In genomic region chr2:105797298-105797819, GRCh38 we compare ENCODE assay signal across 8 cellular contexts. TPM values are rescaled to one million over a fixed set of nuclear protein-coding genes. Genes with fewer than 3 reads are reported as not detected.
DNase-seq lines count a peak whose midpoint lies in the region; ATAC-seq, FAIRE-seq and TF ChIP-seq lines count a peak whose summit lies in the region.

No MANE protein-coding gene starts in this region.

- ATAC-seq in GM19043 (IDR thresholded peaks at IDR 0.05; ENCODE audit: low read depth, unreplicated experiment) (peak; percentile 44), HG03280 (IDR thresholded peaks at IDR 0.05; ENCODE audit: unreplicated experiment) (peak; percentile 41), WTC11 (peak; percentile 59), upper lobe of right lung (peak; percentile 52)

- no peaks in the 10 kb centered on the region for H3K27me3 ChIP-seq in BLaER1 treated with 17β-estradiol and CSF1 and Interleukin-3, amounts not matched to agents 10 nM and 100 nM
- no peaks in the 10 kb centered on the region for H3K27me3 ChIP-seq in upper lobe of right lung

- peaks cover 0 to 1% (median 0%) of the 10 kb centered on the region in 11 experiments; a peak in 3 of 22 replicates for H4K20me1 ChIP-seq in BLaER1 treated with 17β-estradiol and CSF1 and Interleukin-3, amounts not matched to agents 10 nM and 100 nM

- H3K36me3 Mint-ChIP-seq in WTC11 (no peaks in the 10 kb centered on the region; the same call in 1 of the 2 replicates), immature natural killer cell (peaks cover 0 to 13% (median 6%) of the 10 kb centered on the region in 3 donors)

- peaks cover 0 to 37% (median 20%) of the 10 kb centered on the region in 11 experiments; a peak in 13 of 22 replicates for H3K9me3 ChIP-seq in BLaER1 treated with 17β-estradiol and CSF1 and Interleukin-3, amounts not matched to agents 10 nM and 100 nM (replicated peaks in 1 of 11)
- no peaks in the 10 kb centered on the region for H3K9me3 ChIP-seq in upper lobe of right lung

- peak overlapping the region; percentile 80 to 99 (median 95) for H3K4me2 ChIP-seq in BLaER1 treated with 17β-estradiol and CSF1 and Interleukin-3, amounts not matched to agents 10 nM and 100 nM

- TF ChIP-seq CTCF in WTC11 (IDR thresholded peaks at IDR 0.05), result no peak
- no peak for TF ChIP-seq CTCF in upper lobe of right lung (IDR thresholded peaks at IDR 0.05)

- FAIRE-seq in urothelium cell line (lab: Jason Lieb, UNC), result no peak

- H3K9me3 Mint-ChIP-seq in WTC11 (peaks cover 5% of the 10 kb centered on the region; the same call in 1 of the 2 replicates), immature natural killer cell (no peaks in the 10 kb centered on the region)

- CTCF ChIA-PET in WTC11 (lab: Charles Lee), result interaction anchor here (0.8 kb wide), 1 partner anchor 28 kb away, joined by 3 read pairs; no protein-coding TSS in a partner anchor

- DNase-seq in WTC11 (ENCODE audit: low spot score) (no peak), immature natural killer cell (peak; percentile 76 to 80 (median 78)), upper lobe of right lung (no peak), NCI-H187 (lab: John Stamatoyannopoulos, UW) (no peak), urothelium cell line (ENCODE audit: low spot score) (no peak)

- peaks cover 0 to 45% (median 27%) of the 10 kb centered on the region in 11 experiments; a peak in 19 of 22 replicates for H3K36me3 ChIP-seq in BLaER1 treated with 17β-estradiol and CSF1 and Interleukin-3, amounts not matched to agents 10 nM and 100 nM
- H3K36me3 ChIP-seq in upper lobe of right lung, result no peaks in the 10 kb centered on the region

- POLR2A ChIA-PET in WTC11 (lab: Charles Lee), result interaction anchor here (0.8 kb wide), 1 partner anchor 28 kb away, joined by 3 read pairs; no protein-coding TSS in a partner anchor

- peak overlapping the region; percentile 50 to 88 (median 85); a peak in 21 of 22 replicates for H3K9ac ChIP-seq in BLaER1 treated with 17β-estradiol and CSF1 and Interleukin-3, amounts not matched to agents 10 nM and 100 nM

- H3K27ac ChIP-seq in BLaER1 treated with 17β-estradiol and CSF1 and Interleukin-3, amounts not matched to agents 10 nM and 100 nM, result peak overlapping the region; percentile 49 to 100 (median 98)
- peak overlapping the region; percentile 24 for H3K27ac ChIP-seq in upper lobe of right lung

- H3K27me3 Mint-ChIP-seq in WTC11 (ENCODE audit: low read depth) (no peaks in the 10 kb centered on the region), immature natural killer cell (ENCODE audit: low read depth in 3 of 3) (peaks cover 0 to 19% (median 7%) of the 10 kb centered on the region in 3 donors)

- peaks cover 69% of the 10 kb centered on the region for H3K4me1 Mint-ChIP-seq in WTC11
- peaks cover 92 to 96% of the 10 kb centered on the region in 2 donors for H3K4me1 Mint-ChIP-seq in immature natural killer cell

- peaks cover 95 to 100% (median 100%) of the 10 kb centered on the region in 10 experiments for H3K4me1 ChIP-seq in BLaER1 treated with 17β-estradiol and CSF1 and Interleukin-3, amounts not matched to agents 10 nM and 100 nM
- H3K4me1 ChIP-seq in upper lobe of right lung, result peaks cover 53% of the 10 kb centered on the region

- intact Hi-C loops in upper lobe of right lung (cut with DNase I), result no loop called here

- H3K27ac Mint-ChIP-seq in WTC11, result peak overlapping the region; percentile 63
- H3K27ac Mint-ChIP-seq in immature natural killer cell, result peak overlapping the region; percentile 94 to 99 (median 98)

- peak overlapping the region; percentile 10 to 61 (median 47); a peak in 15 of 20 replicates for H3K4me3 ChIP-seq in BLaER1 treated with 17β-estradiol and CSF1 and Interleukin-3, amounts not matched to agents 10 nM and 100 nM
- H3K4me3 ChIP-seq in upper lobe of right lung, result no peak overlapping the region

- no peak overlapping the region for H3K4me3 Mint-ChIP-seq in WTC11
- H3K4me3 Mint-ChIP-seq in immature natural killer cell, result peak overlapping the region; percentile 80 to 88 (median 84)

TF ChIP-seq in WTC11, 78 proteins besides CTCF, POLR2A, EP300 and RAD21:
- TF ChIP-seq CREB1 (CRISPR knock-in tag; IDR thresholded peaks at IDR 0.05), result no peak
- TF ChIP-seq GABPB1 (CRISPR knock-in tag; IDR thresholded peaks at IDR 0.05), result peak; percentile 67
- TF ChIP-seq EMX1 (CRISPR knock-in tag; IDR thresholded peaks at IDR 0.05), result no peak
- no peak for TF ChIP-seq TP53 (CRISPR knock-in tag; IDR thresholded peaks at IDR 0.05)
- TF ChIP-seq TEAD4 (CRISPR knock-in tag; IDR thresholded peaks at IDR 0.05), result no peak

RNA-seq across cellular contexts. Expression of gene NCK2, which starts 52.6 kb away (rescaled TPM):
- total RNA-seq in WTC11 (2021) (63.7 to 75.4 TPM (median 65.1 TPM) in 3 replicates), upper lobe of right lung (49.7 TPM)
- polyA plus RNA-seq in immature natural killer cell, result 10 to 100 TPM; 10.7 to 22.1 (median 16.2) TPM

Comparison
In these comparisons a context has a peak if more than half of its experiments do, and no peak if none do; other contexts are left out.
1. DNase-seq: peak in immature natural killer cell (3 of 3); none in WTC11 (single experiment), upper lobe of right lung (single experiment), NCI-H187 (0 of 2) and urothelium cell line (single experiment).
2. Peak in every context shown above with its lines, with median percentiles within 50 percentile points of each other: ATAC-seq.